ENCODE assay signal across 18 cellular contexts in genomic region chr7:104482362-104483042, GRCh38.
A peak's percentile ranks its signal among the peaks of the same experiment; 100 is the strongest.
DNase-seq lines count a peak whose midpoint lies in the region; ATAC-seq and TF ChIP-seq lines count a peak whose summit lies in the region.
"Had no signal": no experiment of that assay in that cellular context is flagged by ENCODE, and none has a peak within 500 bp of the region (broad histone marks: within the 10 kb centered on the region; RNA-seq: fewer than 3 reads in every experiment).

No MANE protein-coding gene starts in this region.

- DNase-seq in COR-L47 (lab: John Stamatoyannopoulos, UW) (peak; percentile 65), NCI-H1092 treated with DMSO at 0.1 percent for 48 hours (lab: John Stamatoyannopoulos, UW) (peak; percentile 87), NCI-H510A (lab: John Stamatoyannopoulos, UW) (peak; percentile 57), cardiac septum (ENCODE audit: low spot score) (no peak), foreskin fibroblast (no peak), right lobe of liver (no peak)
- DNase-seq: activated CD8-positive, alpha-beta memory T cell treated with anti-CD3 and anti-CD28 coated beads for 24 hours; amniotic stem cell; CD8-positive, alpha-beta memory T cell; KG1; naive thymus-derived CD4-positive, alpha-beta T cell; stimulated activated naive B cell treated with anti-CD40 and anti-IgM and Interleukin-4, amounts not matched to agents 10 μg/mL and 1 μg/mL and 100 μg/mL, for 72 hours had no signal

- ATAC-seq in right lobe of liver: no peak
- no peak for ATAC-seq in HG03439 (IDR thresholded peaks at IDR 0.05; ENCODE audit: unreplicated experiment)
- ATAC-seq: activated T-helper 17 cell treated with anti-CD3 and anti-CD28 coated beads, Interleukin-2, amount 50 U/mL, for 72 hours; gastroesophageal sphincter; naive thymus-derived CD4-positive, alpha-beta T cell had no signal

- H3K9me3 ChIP-seq in right lobe of liver: no peaks in the 10 kb centered on the region
- H3K9me3 ChIP-seq: gastroesophageal sphincter had no signal

- H3K9me3 Mint-ChIP-seq in brain: peaks cover 0 to 8% (median 0%) of the 10 kb centered on the region in 5 experiments
- H3K9me3 Mint-ChIP-seq: activated T-helper 17 cell treated with anti-CD3 and anti-CD28 coated beads, Interleukin-2, amount 50 U/mL, for 72 hours; CD8-positive, alpha-beta memory T cell; stimulated activated naive B cell treated with anti-CD40 and anti-IgM and Interleukin-4, amounts not matched to agents 10 μg/mL and 1 μg/mL and 100 μg/mL, for 72 hours; type B pancreatic cell had no signal

- no peaks in the 10 kb centered on the region for H3K36me3 Mint-ChIP-seq in brain
- H3K36me3 Mint-ChIP-seq: CD8-positive, alpha-beta memory T cell; naive thymus-derived CD4-positive, alpha-beta T cell; stimulated activated naive B cell treated with anti-CD40 and anti-IgM and Interleukin-4, amounts not matched to agents 10 μg/mL and 1 μg/mL and 100 μg/mL, for 72 hours; type B pancreatic cell had no signal

- no peaks in the 10 kb centered on the region for H3K36me3 ChIP-seq in right lobe of liver
- H3K36me3 ChIP-seq: gastroesophageal sphincter had no signal

- H3K27ac Mint-ChIP-seq in brain: peak overlapping the region in 4 of 5 experiments; percentile 40 to 71 (median 54)
- H3K27ac Mint-ChIP-seq: activated T-helper 17 cell treated with anti-CD3 and anti-CD28 coated beads, Interleukin-2, amount 50 U/mL, for 72 hours; CD8-positive, alpha-beta memory T cell; naive thymus-derived CD4-positive, alpha-beta T cell; stimulated activated naive B cell treated with anti-CD40 and anti-IgM and Interleukin-4, amounts not matched to agents 10 μg/mL and 1 μg/mL and 100 μg/mL, for 72 hours; type B pancreatic cell had no signal

- H3K4me3 Mint-ChIP-seq in brain: peak overlapping the region in 2 of 5 experiments; percentile 16 to 26
- H3K4me3 Mint-ChIP-seq: activated T-helper 17 cell treated with anti-CD3 and anti-CD28 coated beads, Interleukin-2, amount 50 U/mL, for 72 hours; CD8-positive, alpha-beta memory T cell; naive thymus-derived CD4-positive, alpha-beta T cell; stimulated activated naive B cell treated with anti-CD40 and anti-IgM and Interleukin-4, amounts not matched to agents 10 μg/mL and 1 μg/mL and 100 μg/mL, for 72 hours; type B pancreatic cell had no signal

- H3K4me1 Mint-ChIP-seq in brain: peaks cover 9% of the 10 kb centered on the region
- H3K4me1 Mint-ChIP-seq: activated T-helper 17 cell treated with anti-CD3 and anti-CD28 coated beads, Interleukin-2, amount 50 U/mL, for 72 hours; CD8-positive, alpha-beta memory T cell; naive thymus-derived CD4-positive, alpha-beta T cell; stimulated activated naive B cell treated with anti-CD40 and anti-IgM and Interleukin-4, amounts not matched to agents 10 μg/mL and 1 μg/mL and 100 μg/mL, for 72 hours had no signal

- no peaks in the 10 kb centered on the region for H3K4me1 ChIP-seq in right lobe of liver
- H3K4me1 ChIP-seq: gastroesophageal sphincter had no signal

- intact Hi-C loops in cardiac septum (cut with DNase I) (no loop called here), right lobe of liver (cut with DNase I) (no loop called here)

- TF ChIP-seq CTCF in brain (conservative IDR thresholded peaks at IDR 0.05) (no peak), foreskin fibroblast (IDR thresholded peaks at IDR 0.05; ENCODE audit: low read depth, low read length) (no peak), right lobe of liver (IDR thresholded peaks at IDR 0.05) (no peak)

- TF ChIP-seq POLR2A in right lobe of liver (IDR thresholded peaks at IDR 0.05): no peak

- H3K4me3 ChIP-seq in foreskin fibroblast (ENCODE audit: low read depth in 1 of 2, low read length in 2 of 2) (no peak overlapping the region), right lobe of liver (no peak overlapping the region)
- H3K4me3 ChIP-seq: gastroesophageal sphincter, lung had no signal

- H3K27me3 Mint-ChIP-seq in brain: no peaks in the 10 kb centered on the region
- H3K27me3 Mint-ChIP-seq: activated T-helper 17 cell treated with anti-CD3 and anti-CD28 coated beads, Interleukin-2, amount 50 U/mL, for 72 hours had no signal

- WGBS in right lobe of liver (ENCODE audit: insufficient coverage, low coverage, low lambda C conversion rate, missing lambda C conversion rate): 67% methylated on average over 6 of the region's 6 CpGs

- no peak overlapping the region for H3K27ac ChIP-seq in right lobe of liver
- H3K27ac ChIP-seq: gastroesophageal sphincter had no signal

- no peaks in the 10 kb centered on the region for H3K27me3 ChIP-seq in right lobe of liver
- H3K27me3 ChIP-seq: gastroesophageal sphincter had no signal

Comparison
In these comparisons a context has a peak if more than half of its experiments do, and no peak if none do; other contexts are left out.
1. DNase-seq: peak in COR-L47 (single experiment), NCI-H1092 treated with DMSO at 0.1 percent for 48 hours (single experiment) and NCI-H510A (single experiment); none in cardiac septum (single experiment), foreskin fibroblast (0 of 2) and right lobe of liver (0 of 3).